8 cellular contexts compared by ENCODE assay signal in the genomic region with DNA sequence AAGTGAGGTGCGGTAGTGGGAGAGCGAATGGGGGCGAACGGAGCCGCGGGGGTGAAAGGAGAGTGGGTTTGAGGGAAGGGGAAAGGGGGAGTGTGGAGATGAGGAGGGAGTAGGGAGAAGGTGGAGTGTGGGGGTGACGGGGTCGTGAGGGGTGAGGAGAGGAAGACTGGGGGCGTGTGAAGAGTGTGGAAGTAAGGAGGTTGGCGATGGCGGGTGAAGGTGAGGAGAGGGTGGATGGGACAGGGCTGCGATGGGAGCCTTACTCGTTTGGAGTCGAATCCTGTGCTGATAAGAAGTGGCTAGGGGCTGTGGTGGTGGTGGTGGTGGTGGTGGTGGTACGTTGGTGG.
A peak's percentile ranks its signal among the peaks of the same experiment; 100 is the strongest.
DNase-seq lines count a peak whose midpoint lies in the region; ATAC-seq and TF ChIP-seq lines count a peak whose summit lies in the region.
"Not testable (repeated sequence)": the region's sequence is repeated elsewhere in the genome, so short reads cannot be mapped to it uniquely, and the experiment has no call there.

No MANE protein-coding gene starts in this region.

- H3K4me3 Mint-ChIP-seq in T-helper 17 cell = peak overlapping the region; percentile 82

- not testable (repeated sequence) for H3K27me3 ChIP-seq in A673 (replicated peaks; ENCODE audit: insufficient read depth, low read depth, low read length, poor library complexity); right lobe of liver; rectal smooth muscle tissue (ENCODE audit: control insufficient read depth, insufficient read depth, low read length)

- not testable (repeated sequence) for H3K9ac ChIP-seq in rectal smooth muscle tissue (ENCODE audit: low read length)

- H3K4me3 ChIP-seq in A673 (ENCODE audit: low read depth, low read length, poor library complexity, severe bottlenecking) = peak overlapping the region; percentile 39
- H3K4me3 ChIP-seq in astrocyte of the spinal cord (ENCODE audit: low read depth, low read length) = peak overlapping the region; percentile 41
- H3K4me3 ChIP-seq in fibroblast of the aortic adventitia (ENCODE audit: low read depth, low read length) = peak overlapping the region; percentile 57
- peak overlapping the region in 1 of 3 donors; percentile 36 for H3K4me3 ChIP-seq in right lobe of liver
- H3K4me3 ChIP-seq in rectal smooth muscle tissue (ENCODE audit: low read length) = peak overlapping the region; percentile 38

- in situ Hi-C loops in astrocyte of the spinal cord (cut with HindIII; ENCODE audit: low sequenced_read_pairs) = not testable (repeated sequence)

- H3K36me3 Mint-ChIP-seq in T-helper 17 cell (ENCODE audit: low read depth) = not testable (repeated sequence)

- not testable (repeated sequence) for H3K27ac ChIP-seq in A673 (ENCODE audit: low read depth, low read length, poor library complexity, severe bottlenecking); right lobe of liver; rectal smooth muscle tissue (ENCODE audit: low read depth, low read length)

- CTCF ChIA-PET in A673 (lab: Charles Lee) = not testable (repeated sequence)

- WGBS in right lobe of liver (ENCODE audit: insufficient coverage, low coverage, low lambda C conversion rate, missing lambda C conversion rate) = under 1% methylated on average over 8 of the region's 15 CpGs

- not testable (repeated sequence) for BruUV-seq in A673 (replicated peaks; lab: Mats Ljungman, UMichigan)

- H3K4me1 ChIP-seq in A673 (ENCODE audit: insufficient read depth, low read length, poor library complexity, severe bottlenecking); right lobe of liver; rectal smooth muscle tissue (ENCODE audit: control insufficient read depth, insufficient read depth, low read length): not testable (repeated sequence)

- POLR2A ChIA-PET in A673 (lab: Charles Lee; ENCODE audit: low non-redundant PET) = not testable (repeated sequence)

- not testable (repeated sequence) for H3K9me3 ChIP-seq in A673 (ENCODE audit: low read depth, low read length, poor library complexity, severe bottlenecking); T-helper 17 cell (ENCODE audit: control insufficient read depth, low read length, poor library complexity, severe bottlenecking); right lobe of liver

- not testable (repeated sequence) for DNase-seq in A673 (ENCODE audit: low spot score); T-helper 17 cell; astrocyte of the spinal cord (ENCODE audit: low read depth, low spot score); fibroblast of the aortic adventitia (ENCODE audit: low read depth); right lobe of liver

- not testable (repeated sequence) for TF ChIP-seq POLR2A in right lobe of liver (IDR thresholded peaks at IDR 0.05)

- intact Hi-C loops in A673 (cut with micrococcal nuclease; ENCODE audit: unreplicated experiment); right lobe of liver (cut with DNase I): not testable (repeated sequence)

- ATAC-seq in GM18907 (IDR thresholded peaks at IDR 0.05; ENCODE audit: unreplicated experiment) (peak; percentile 14), HG03520 (IDR thresholded peaks at IDR 0.05; ENCODE audit: unreplicated experiment) (peak; percentile 4), T-helper 17 cell (peak; percentile 18), right lobe of liver (peak; percentile 22 to 50 (median 42))

- not testable (repeated sequence) for H3K36me3 ChIP-seq in A673 (ENCODE audit: insufficient read depth, low read length, poor library complexity, severe bottlenecking); right lobe of liver; rectal smooth muscle tissue (ENCODE audit: control insufficient read depth, insufficient read depth, low read length)

- not testable (repeated sequence) for H3K4me1 Mint-ChIP-seq in T-helper 17 cell

- not testable (repeated sequence) for H3K27ac Mint-ChIP-seq in T-helper 17 cell

- not testable (repeated sequence) for TF ChIP-seq CTCF in A673 (conservative IDR thresholded peaks at IDR 0.05; ENCODE audit: low read depth, low read length); astrocyte of the spinal cord (IDR thresholded peaks at IDR 0.05; ENCODE audit: low read depth, low read length); fibroblast of the aortic adventitia (IDR thresholded peaks at IDR 0.05; ENCODE audit: insufficient read depth, low read length); right lobe of liver (IDR thresholded peaks at IDR 0.05)

- not testable (repeated sequence) for H3K27me3 Mint-ChIP-seq in T-helper 17 cell
